ENCODE assay signal across 8 cellular contexts in genomic region chr6:44247338-44248302, GRCh38. TPM values are rescaled to one million over a fixed set of nuclear protein-coding genes. Genes with fewer than 3 reads are reported as not detected.
DNase-seq lines count a peak whose midpoint lies in the region; ATAC-seq and TF ChIP-seq lines count a peak whose summit lies in the region.

No MANE protein-coding gene starts in this region.

- peaks cover 39% of the 10 kb centered on the region for H3K4me1 ChIP-seq in PC-3 (ENCODE audit: insufficient read depth, low read length)

- peaks cover 55% of the 10 kb centered on the region for H3K36me3 Mint-ChIP-seq in activated T-helper 1 cell treated with anti-CD3 and anti-CD28 coated beads, Interleukin-12 subunit alpha, Interleukin-12 subunit beta, Interleukin-2, Interleukin-4 antibody, amounts not matched to agents 30 ng/mL and 10 ng/mL and 1 ng/mL, durations not matched to agents 14 hours and 24 hours and 36 hours (ENCODE audit: low read depth)
- H3K36me3 Mint-ChIP-seq in nephron (ENCODE audit: low read depth) = peaks cover 48% of the 10 kb centered on the region

- H3K36me3 ChIP-seq in PC-3 (ENCODE audit: low read depth, low read length) = peaks cover 52% of the 10 kb centered on the region

- H3K27ac ChIP-seq in PC-3 (ENCODE audit: low read length) = peak overlapping the region; percentile 61

- ATAC-seq in HG02981 (IDR thresholded peaks at IDR 0.05; ENCODE audit: unreplicated experiment) (peak; percentile 30), PC-3 (peak; percentile 7; the same call in 1 of the 2 replicates)

- H3K4me3 Mint-ChIP-seq in activated T-helper 1 cell treated with anti-CD3 and anti-CD28 coated beads, Interleukin-12 subunit alpha, Interleukin-12 subunit beta, Interleukin-2, Interleukin-4 antibody, amounts not matched to agents 30 ng/mL and 10 ng/mL and 1 ng/mL, durations not matched to agents 14 hours and 24 hours and 36 hours = peak overlapping the region; percentile 96
- peak overlapping the region; percentile 98 to 100 (median 99) for H3K4me3 Mint-ChIP-seq in nephron

- peak overlapping the region; percentile 90 for H3K4me2 ChIP-seq in PC-3 (ENCODE audit: low read length)

- H3K27me3 ChIP-seq in PC-3 (ENCODE audit: low read length) = no peaks in the 10 kb centered on the region

- peaks cover 56% of the 10 kb centered on the region for H3K79me2 ChIP-seq in PC-3 (ENCODE audit: low read length)

- H3K9me3 ChIP-seq in PC-3 (ENCODE audit: low read length) = no peaks in the 10 kb centered on the region

- POLR2A ChIA-PET in PC-3 (lab: Charles Lee; ENCODE audit: unreplicated experiment) = interaction anchor here (0.8 to 2.1 kb wide), 2 partner anchors 9 to 188 kb away, joined by 4 to 10 read pairs; no protein-coding TSS in a partner anchor

- H2AFZ ChIP-seq in PC-3 (ENCODE audit: low read length) = no peak overlapping the region

- CTCF ChIA-PET in PC-3 (lab: Charles Lee) = interaction anchor here (1.0 kb wide), 1 partner anchor 9 kb away, joined by 6 read pairs; no protein-coding TSS in a partner anchor

- peaks cover 39% of the 10 kb centered on the region for H3F3A ChIP-seq in PC-3 (ENCODE audit: low read length, unreplicated experiment)

- BruUV-seq in PC-3 (replicated peaks; lab: Mats Ljungman, UMichigan) = TSS peak; percentile 26

- peaks cover 55% of the 10 kb centered on the region for H4K20me1 ChIP-seq in PC-3 (ENCODE audit: low read length)

- TF ChIP-seq CTCF in PC-3 (conservative IDR thresholded peaks at IDR 0.05; ENCODE audit: low read depth, low read length) = no peak
- no peak for TF ChIP-seq CTCF in fibroblast of mammary gland (conservative IDR thresholded peaks at IDR 0.05; ENCODE audit: control insufficient read depth, insufficient read depth, low read depth, low read length)
- no peak for TF ChIP-seq CTCF in nephron (IDR thresholded peaks at IDR 0.05; ENCODE audit: unreplicated experiment in 3 of 3)

- H3K9ac ChIP-seq in PC-3 (ENCODE audit: low read length) = peak overlapping the region; percentile 96

- DNase-seq in DMS 273 (lab: John Stamatoyannopoulos, UW; ENCODE audit: unreplicated experiment) (peak; percentile 69), DMS 273 treated with DMSO at 0.1 percent for 48 hours (lab: John Stamatoyannopoulos, UW) (no peak), PC-3 (peak; percentile 44), fibroblast of mammary gland (ENCODE audit: low read depth) (peak; percentile 49)
- peak; percentile 77 for DNase-seq in activated T-helper 1 cell treated with anti-CD3 and anti-CD28 coated beads, Interleukin-12 subunit alpha, Interleukin-12 subunit beta, Interleukin-2, Interleukin-4 antibody, amounts not matched to agents 30 ng/mL and 10 ng/mL and 1 ng/mL, durations not matched to agents 14 hours and 24 hours and 36 hours (ENCODE audit: low spot score)
- DNase-seq in stimulated activated naive CD4-positive, alpha-beta T cell (lab: John Stamatoyannopoulos, UW) = peak; percentile 69 to 91 (median 80)

- H3K4me3 ChIP-seq in PC-3 (ENCODE audit: low read length) (peak overlapping the region; percentile 99), fibroblast of mammary gland (ENCODE audit: control insufficient read depth, low read depth, low read length) (peak overlapping the region; percentile 100)

- peaks cover 5% of the 10 kb centered on the region for H3K27me3 Mint-ChIP-seq in activated T-helper 1 cell treated with anti-CD3 and anti-CD28 coated beads, Interleukin-12 subunit alpha, Interleukin-12 subunit beta, Interleukin-2, Interleukin-4 antibody, amounts not matched to agents 30 ng/mL and 10 ng/mL and 1 ng/mL, durations not matched to agents 14 hours and 24 hours and 36 hours (ENCODE audit: insufficient read depth)
- H3K27me3 Mint-ChIP-seq in nephron (ENCODE audit: low read depth) = peaks cover 10% of the 10 kb centered on the region

- peak overlapping the region; percentile 98 for H3K27ac Mint-ChIP-seq in activated T-helper 1 cell treated with anti-CD3 and anti-CD28 coated beads, Interleukin-12 subunit alpha, Interleukin-12 subunit beta, Interleukin-2, Interleukin-4 antibody, amounts not matched to agents 30 ng/mL and 10 ng/mL and 1 ng/mL, durations not matched to agents 14 hours and 24 hours and 36 hours
- peak overlapping the region; percentile 96 to 99 (median 98) for H3K27ac Mint-ChIP-seq in nephron

- peaks cover 52% of the 10 kb centered on the region for H3K4me1 Mint-ChIP-seq in activated T-helper 1 cell treated with anti-CD3 and anti-CD28 coated beads, Interleukin-12 subunit alpha, Interleukin-12 subunit beta, Interleukin-2, Interleukin-4 antibody, amounts not matched to agents 30 ng/mL and 10 ng/mL and 1 ng/mL, durations not matched to agents 14 hours and 24 hours and 36 hours (ENCODE audit: low read depth)
- H3K4me1 Mint-ChIP-seq in nephron = peaks cover 36% of the 10 kb centered on the region

- intact Hi-C loops in PC-3 (cut with micrococcal nuclease) = no loop called here
- intact Hi-C loops in activated T-helper 1 cell treated with anti-CD3 and anti-CD28 coated beads, Interleukin-12 subunit alpha, Interleukin-12 subunit beta, Interleukin-2, Interleukin-4 antibody, amounts not matched to agents 30 ng/mL and 10 ng/mL and 1 ng/mL, durations not matched to agents 14 hours and 24 hours and 36 hours (cut with micrococcal nuclease) = loop anchor here (1.0 to 5.0 kb wide), 5 partner anchors 10 to 620 kb away; partner anchors contain the start of genes CDC5L, GTPBP2, NFKBIE and SLC35B2

- no peaks in the 10 kb centered on the region for H3K9me3 Mint-ChIP-seq in activated T-helper 1 cell treated with anti-CD3 and anti-CD28 coated beads, Interleukin-12 subunit alpha, Interleukin-12 subunit beta, Interleukin-2, Interleukin-4 antibody, amounts not matched to agents 30 ng/mL and 10 ng/mL and 1 ng/mL, durations not matched to agents 14 hours and 24 hours and 36 hours
- H3K9me3 Mint-ChIP-seq in nephron = no peaks in the 10 kb centered on the region

- no peaks in the 10 kb centered on the region for H3K9me2 ChIP-seq in PC-3 (replicated peaks; ENCODE audit: low read length)

RNA-seq across cellular contexts. Expression of gene HSP90AB1, which starts 0.7 kb away (rescaled TPM):
- 1,280 and 1,322 TPM in 2 replicates for total RNA-seq in PC-3 (2014; rRNA removed)
- total RNA-seq in activated T-helper 1 cell treated with anti-CD3 and anti-CD28 coated beads, Interleukin-12 subunit alpha, Interleukin-12 subunit beta, Interleukin-2, Interleukin-4 antibody, amounts not matched to agents 30 ng/mL and 10 ng/mL and 1 ng/mL, durations not matched to agents 14 hours and 24 hours and 36 hours = 2,065 and 2,095 TPM in 2 replicates

RNA-seq across cellular contexts. Expression of gene SLC35B2, which starts 9.7 kb away (rescaled TPM):
- 90.6 and 109 TPM in 2 replicates for total RNA-seq in PC-3 (2014; rRNA removed)
- total RNA-seq in activated T-helper 1 cell treated with anti-CD3 and anti-CD28 coated beads, Interleukin-12 subunit alpha, Interleukin-12 subunit beta, Interleukin-2, Interleukin-4 antibody, amounts not matched to agents 30 ng/mL and 10 ng/mL and 1 ng/mL, durations not matched to agents 14 hours and 24 hours and 36 hours = 29.2 and 30.1 TPM in 2 replicates

RNA-seq across cellular contexts. Expression of gene NFKBIE, which starts 17.7 kb away (rescaled TPM):
- total RNA-seq in PC-3 (2014; rRNA removed) = 7.4 and 28.7 TPM in 2 replicates
- total RNA-seq in activated T-helper 1 cell treated with anti-CD3 and anti-CD28 coated beads, Interleukin-12 subunit alpha, Interleukin-12 subunit beta, Interleukin-2, Interleukin-4 antibody, amounts not matched to agents 30 ng/mL and 10 ng/mL and 1 ng/mL, durations not matched to agents 14 hours and 24 hours and 36 hours = 23.2 and 29.0 TPM in 2 replicates

RNA-seq across cellular contexts. Expression of gene TMEM151B, which starts 22.6 kb away (rescaled TPM):
- total RNA-seq in PC-3 (2014; rRNA removed) = not detected in 2 replicates
- 0.29 TPM in 1 of 2 replicates, not detected in the other for total RNA-seq in activated T-helper 1 cell treated with anti-CD3 and anti-CD28 coated beads, Interleukin-12 subunit alpha, Interleukin-12 subunit beta, Interleukin-2, Interleukin-4 antibody, amounts not matched to agents 30 ng/mL and 10 ng/mL and 1 ng/mL, durations not matched to agents 14 hours and 24 hours and 36 hours

RNA-seq across cellular contexts. Expression of gene SLC29A1, which starts 24.2 kb away (rescaled TPM):
- 54.7 and 60.4 TPM in 2 replicates for total RNA-seq in PC-3 (2014; rRNA removed)
- total RNA-seq in activated T-helper 1 cell treated with anti-CD3 and anti-CD28 coated beads, Interleukin-12 subunit alpha, Interleukin-12 subunit beta, Interleukin-2, Interleukin-4 antibody, amounts not matched to agents 30 ng/mL and 10 ng/mL and 1 ng/mL, durations not matched to agents 14 hours and 24 hours and 36 hours = 121 and 122 TPM in 2 replicates
